ENCODE assay signal across 14 cellular contexts in the genomic region with DNA sequence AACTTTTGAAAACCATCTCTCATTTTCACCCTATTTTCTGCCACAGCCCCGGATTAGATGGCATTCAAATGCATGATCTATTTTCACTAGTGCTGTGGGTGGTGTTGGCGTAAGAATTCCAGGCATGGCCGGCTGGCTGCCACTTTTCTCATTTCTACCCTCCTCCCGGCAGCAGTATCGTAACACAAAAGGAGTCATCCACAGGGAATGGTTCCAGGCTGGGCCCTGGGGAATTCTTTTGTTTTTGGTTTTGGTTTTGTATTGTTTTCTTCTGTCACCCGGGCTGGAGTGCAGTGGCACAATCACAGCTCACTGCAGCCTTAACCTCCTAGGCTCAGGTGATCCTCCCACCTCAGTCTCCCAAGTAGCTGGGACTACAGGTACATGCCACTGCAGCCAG. TPM values are rescaled to one million over a fixed set of nuclear protein-coding genes. Genes with fewer than 3 reads are reported as not detected.
DNase-seq lines count a peak whose midpoint lies in the region; ATAC-seq and TF ChIP-seq lines count a peak whose summit lies in the region.
"Had no signal": no experiment of that assay in that cellular context is flagged by ENCODE, and none has a peak within 500 bp of the region (broad histone marks: within the 10 kb centered on the region; RNA-seq: fewer than 3 reads in every experiment).

No MANE protein-coding gene starts in this region.

- H3K27ac ChIP-seq in A673 (ENCODE audit: low read depth, low read length, poor library complexity, severe bottlenecking) (no peak overlapping the region), GM23338 (ENCODE audit: low read depth) (peak overlapping the region; percentile 47; the same call in 1 of the 2 replicates), iPS-18a (ENCODE audit: low read length) (no peak overlapping the region), colonic mucosa (no peak overlapping the region)
- H3K27ac ChIP-seq: cardiac muscle cell, skin epidermis had no signal

- BruUV-seq in A673 (replicated peaks; lab: Mats Ljungman, UMichigan) = no TSS peak

- intact Hi-C loops in A673 (cut with micrococcal nuclease; ENCODE audit: unreplicated experiment) (no loop called here), colonic mucosa (cut with DNase I) (no loop called here)

- no peaks in the 10 kb centered on the region for H3K36me3 Mint-ChIP-seq in GM23338 (ENCODE audit: low read depth)

- H3K9me3 ChIP-seq in A673 (ENCODE audit: low read depth, low read length, poor library complexity, severe bottlenecking) (no peaks in the 10 kb centered on the region), adipocyte (ENCODE audit: control insufficient read depth, low read length) (no peaks in the 10 kb centered on the region), iPS-18a (ENCODE audit: control insufficient read depth, low read depth, low read length) (no peaks in the 10 kb centered on the region), colonic mucosa (no peaks in the 10 kb centered on the region)

- CTCF ChIA-PET in A673 (lab: Charles Lee) = no interaction called here

- H3K27me3 ChIP-seq in A673 (replicated peaks; ENCODE audit: insufficient read depth, low read depth, low read length, poor library complexity) (peaks cover 82% of the 10 kb centered on the region), GM23338 (ENCODE audit: insufficient read depth) (no peaks in the 10 kb centered on the region), adipocyte (replicated peaks; ENCODE audit: control insufficient read depth, insufficient read depth, low read length) (peaks cover 71% of the 10 kb centered on the region), iPS-18a (ENCODE audit: control insufficient read depth, insufficient read depth, low read length) (no peaks in the 10 kb centered on the region), colonic mucosa (no peaks in the 10 kb centered on the region)

- H3K4me3 ChIP-seq in A673 (ENCODE audit: low read depth, low read length, poor library complexity, severe bottlenecking) (no peak overlapping the region), GM23338 (no peak overlapping the region), adipocyte (ENCODE audit: low read length) (peak overlapping the region; percentile 27), iPS-18a (ENCODE audit: low read length) (peak overlapping the region; percentile 0), colonic mucosa (no peak overlapping the region)
- H3K4me3 ChIP-seq: cardiac muscle cell, skin epidermis had no signal

- no peaks in the 10 kb centered on the region for H3K9me3 Mint-ChIP-seq in GM23338

- H3K4me1 ChIP-seq in A673 (ENCODE audit: insufficient read depth, low read length, poor library complexity, severe bottlenecking) = no peaks in the 10 kb centered on the region
- peaks cover 48% of the 10 kb centered on the region for H3K4me1 ChIP-seq in GM23338 (ENCODE audit: insufficient read depth)
- H3K4me1 ChIP-seq in adipocyte (ENCODE audit: control insufficient read depth, insufficient read depth, low read length) = peaks cover 16% of the 10 kb centered on the region
- H3K4me1 ChIP-seq in iPS-18a (ENCODE audit: control insufficient read depth, low read depth, low read length) = peaks cover 35% of the 10 kb centered on the region
- H3K4me1 ChIP-seq in colonic mucosa = peaks cover 13% of the 10 kb centered on the region

- peak overlapping the region; percentile 24; the same call in 1 of the 2 replicates for H3K27ac Mint-ChIP-seq in GM23338

- DNase-seq in A673 (ENCODE audit: low spot score) = peak; percentile 18
- DNase-seq in GM23338 (ENCODE audit: low spot score) = peak; percentile 77
- peak; percentile 25 for DNase-seq in adipocyte (ENCODE audit: low read depth)
- no peak for DNase-seq in colonic mucosa
- DNase-seq in NCI-H187 treated with DMSO at 0.1 percent for 48 hours (lab: John Stamatoyannopoulos, UW) = no peak
- DNase-seq in effector CD4-positive, alpha-beta T cell = no peak
- DNase-seq: activated T-cell treated with anti-CD3 and anti-CD28 coated beads, Interleukin-2, amount 50 U/mL, for 1 hour; glutamatergic neuron; NCI-H1417 treated with DMSO at 0.1 percent for 48 hours had no signal

- no peaks in the 10 kb centered on the region for H3F3A ChIP-seq in GM23338 (replicated peaks; ENCODE audit: low read depth)

- H3K36me3 ChIP-seq in A673 (ENCODE audit: insufficient read depth, low read length, poor library complexity, severe bottlenecking) (no peaks in the 10 kb centered on the region), GM23338 (ENCODE audit: insufficient read depth) (no peaks in the 10 kb centered on the region), adipocyte (ENCODE audit: control insufficient read depth, insufficient read depth, low read length, severe bottlenecking) (no peaks in the 10 kb centered on the region), iPS-18a (ENCODE audit: control insufficient read depth, low read depth, low read length) (no peaks in the 10 kb centered on the region), colonic mucosa (no peaks in the 10 kb centered on the region)
- H3K36me3 ChIP-seq: cardiac muscle cell had no signal

- peaks cover 20% of the 10 kb centered on the region for H3K27me3 Mint-ChIP-seq in GM23338 (ENCODE audit: insufficient read depth, low read depth, poor library complexity)

- H3K9me2 ChIP-seq in GM23338 (ENCODE audit: insufficient read depth) = peaks cover 4% of the 10 kb centered on the region; the same call in 1 of the 2 replicates

- H3K4me2 ChIP-seq in GM23338 = peak overlapping the region; percentile 34

- POLR2A ChIA-PET in A673 (lab: Charles Lee; ENCODE audit: low non-redundant PET) = no interaction called here

- H3K79me2 ChIP-seq in GM23338 (replicated peaks; ENCODE audit: insufficient read depth) = no peaks in the 10 kb centered on the region

- H3K4me3 Mint-ChIP-seq in GM23338 = peak overlapping the region; percentile 5; the same call in 1 of the 3 replicates

- H3K9ac ChIP-seq in adipocyte (ENCODE audit: low read length) (no peak overlapping the region), iPS-18a (ENCODE audit: low read length) (no peak overlapping the region), colonic mucosa (ENCODE audit: low read depth in 2 of 2, low read length in 2 of 2) (no peak overlapping the region)

- H3K4me1 Mint-ChIP-seq in GM23338 = peaks cover 52% of the 10 kb centered on the region

- TF ChIP-seq CTCF in A673 (conservative IDR thresholded peaks at IDR 0.05; ENCODE audit: low read depth, low read length) (no peak), GM23338 (conservative IDR thresholded peaks at IDR 0.05; ENCODE audit: low read depth in 2 of 2) (no peak), colonic mucosa (IDR thresholded peaks at IDR 0.05) (no peak)

- ATAC-seq in GM23338 (peak; percentile 83), GM19463 (IDR thresholded peaks at IDR 0.05; ENCODE audit: unreplicated experiment) (no peak)

- no peak overlapping the region for H2AFZ ChIP-seq in GM23338

- H4K20me1 ChIP-seq in GM23338 (replicated peaks; ENCODE audit: insufficient read depth) = no peaks in the 10 kb centered on the region

RNA-seq across cellular contexts. Expression of gene JAML, which starts 13.8 kb away (rescaled TPM):
- total RNA-seq in A673 (2021) = not detected in 2 replicates
- 0.12 and 0.56 TPM in 2 replicates for total RNA-seq in GM23338 (2014; rRNA removed; shearing (Covaris generic))
- polyA plus RNA-seq in GM23338 (2016; fragmentation: Nextera tagmentation; extraction: Ambion mirVana) = 0.26 and 1.0 TPM in 2 replicates
- 10 to 100 TPM in 1 of 2 donors, 1 to 10 TPM in 1; 3.3 to 12.0 TPM for total RNA-seq in colonic mucosa
- total RNA-seq: cardiac muscle cell had no signal
- polyA plus RNA-seq: cardiac muscle cell had no signal

RNA-seq across cellular contexts. Expression of gene SCN2B, which starts 34.6 kb away (rescaled TPM):
- not detected in 2 replicates for total RNA-seq in A673 (2021)
- 0.03 and 0.04 TPM in 2 replicates for total RNA-seq in GM23338 (2014; rRNA removed; shearing (Covaris generic))
- 0.09 TPM in 1 of 2 replicates, not detected in the other for polyA plus RNA-seq in GM23338 (2016; fragmentation: Nextera tagmentation; extraction: Ambion mirVana)
- under 1 TPM; 0.12 to 0.45 TPM for total RNA-seq in colonic mucosa
- total RNA-seq: T-helper 1 cell treated with Interleukin-12 subunit alpha and Interleukin-12 subunit beta and Interleukin-4 antibody, amounts not matched to agents 30 ng/mL and 1 ng/mL, for 36 hours had no signal

RNA-seq across cellular contexts. Expression of gene MPZL3, which starts 41.2 kb away (rescaled TPM):
- total RNA-seq in A673 (2021) (0.33 and 0.52 TPM in 2 replicates), colonic mucosa (10 to 100 TPM; 10.9 to 27.8 TPM)
- total RNA-seq in GM23338 (2014; rRNA removed; shearing (Covaris generic)) = 2.9 and 5.7 TPM in 2 replicates
- 0.92 and 1.3 TPM in 2 replicates for polyA plus RNA-seq in GM23338 (2016; fragmentation: Nextera tagmentation; extraction: Ambion mirVana)

RNA-seq across cellular contexts. Expression of gene MPZL2, which starts 53.1 kb away (rescaled TPM):
- not detected in 2 replicates for total RNA-seq in A673 (2021)
- 2.8 and 4.2 TPM in 2 replicates for total RNA-seq in GM23338 (2014; rRNA removed; shearing (Covaris generic))
- polyA plus RNA-seq in GM23338 (2016; fragmentation: Nextera tagmentation; extraction: Ambion mirVana) = 2.1 and 2.6 TPM in 2 replicates
- 100 to 1,000 TPM in 1 of 2 donors, 10 to 100 TPM in 1; 58.8 to 114 TPM for total RNA-seq in colonic mucosa
- total RNA-seq: cardiac muscle cell had no signal

RNA-seq across cellular contexts. Expression of gene SCN4B, which starts 58.4 kb away (rescaled TPM):
- 0.74 and 1.8 TPM in 2 replicates for total RNA-seq in A673 (2021)
- total RNA-seq in GM23338 (2014; rRNA removed; shearing (Covaris generic)) = 1.7 and 3.0 TPM in 2 replicates
- 0.16 and 0.45 TPM in 2 replicates for polyA plus RNA-seq in GM23338 (2016; fragmentation: Nextera tagmentation; extraction: Ambion mirVana)
- total RNA-seq in colonic mucosa = 1 to 10 TPM in 1 of 2 donors, under 1 TPM in 1; 0.59 to 1.5 TPM

Comparison
In these comparisons a context has a peak if more than half of its experiments do, and no peak if none do; other contexts are left out.
1. DNase-seq: peak in A673 (single experiment), GM23338 (single experiment) and adipocyte (single experiment); none in colonic mucosa (single experiment), NCI-H187 treated with DMSO at 0.1 percent for 48 hours (single experiment) and effector CD4-positive, alpha-beta T cell (single experiment).
2. H3K4me3 ChIP-seq: peak in adipocyte (single experiment) and iPS-18a (single experiment); none in A673 (single experiment), GM23338 (single experiment) and colonic mucosa (single experiment).